ENCODE assay signal across 27 cellular contexts in the genomic region with DNA sequence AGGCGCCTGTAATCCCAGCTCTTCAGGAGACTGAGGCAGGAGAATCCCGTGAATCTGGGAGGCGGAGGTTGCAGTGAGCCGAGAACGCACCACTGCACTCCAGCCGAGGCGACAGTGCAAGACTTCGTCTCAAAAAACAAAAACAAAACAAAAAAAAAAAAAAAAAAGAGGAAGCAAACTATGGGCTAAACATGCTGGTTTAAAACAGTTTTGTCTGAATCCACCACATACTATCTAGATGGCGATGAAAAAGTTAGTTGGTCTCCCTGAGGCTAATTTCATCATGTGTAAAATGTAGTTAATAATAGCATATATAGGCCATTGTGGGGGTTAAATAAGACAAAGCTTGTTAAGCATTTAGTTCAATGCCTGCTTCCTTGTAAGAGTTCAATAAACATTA.
DNase-seq lines count a peak whose midpoint lies in the region; ATAC-seq, FAIRE-seq and TF ChIP-seq lines count a peak whose summit lies in the region.
"Had no signal": no experiment of that assay in that cellular context is flagged by ENCODE, and none has a peak within 500 bp of the region (broad histone marks: within the 10 kb centered on the region; RNA-seq: fewer than 3 reads in every experiment).

No MANE protein-coding gene starts in this region.

- no peak overlapping the region for H3K27ac Mint-ChIP-seq in stimulated activated memory B cell treated with anti-CD40 and anti-IgM and Interleukin-4, amounts not matched to agents 10 μg/mL and 1 μg/mL and 100 μg/mL, for 72 hours
- H3K27ac Mint-ChIP-seq: CD14-positive monocyte; CD8-positive, alpha-beta memory T cell had no signal

- H3K4me3 Mint-ChIP-seq in stimulated activated memory B cell treated with anti-CD40 and anti-IgM and Interleukin-4, amounts not matched to agents 10 μg/mL and 1 μg/mL and 100 μg/mL, for 72 hours: no peak overlapping the region
- H3K4me3 Mint-ChIP-seq: CD14-positive monocyte; CD8-positive, alpha-beta memory T cell had no signal

- no peaks in the 10 kb centered on the region for H3K36me3 Mint-ChIP-seq in stimulated activated memory B cell treated with anti-CD40 and anti-IgM and Interleukin-4, amounts not matched to agents 10 μg/mL and 1 μg/mL and 100 μg/mL, for 72 hours

- H3K4me3 ChIP-seq in GM06990 (replicated peaks; ENCODE audit: low read depth, low read length): no peak overlapping the region; the same call in 1 of the 2 replicates
- H3K4me3 ChIP-seq: MG63, SJCRH30 had no signal

- peaks cover 5% of the 10 kb centered on the region for H3K4me1 Mint-ChIP-seq in stimulated activated memory B cell treated with anti-CD40 and anti-IgM and Interleukin-4, amounts not matched to agents 10 μg/mL and 1 μg/mL and 100 μg/mL, for 72 hours
- H3K4me1 Mint-ChIP-seq: CD14-positive monocyte; CD8-positive, alpha-beta memory T cell had no signal

- no peaks in the 10 kb centered on the region for H3K36me3 ChIP-seq in GM06990 (ENCODE audit: control insufficient read depth, insufficient read depth, low read length)
- H3K36me3 ChIP-seq: BE2C, MG63, SJCRH30 had no signal

- TF ChIP-seq CTCF in GM06990 (IDR thresholded peaks at IDR 0.05; ENCODE audit: insufficient read depth, low read length, poor library complexity, severe bottlenecking): no peak

- DNase-seq in GM06990 (ENCODE audit: extremely low read depth, insufficient read length) (peak; percentile 6), OCI-M1 (lab: John Stamatoyannopoulos, UW) (peak; percentile 38), NCI-H524 (lab: John Stamatoyannopoulos, UW) (no peak)
- DNase-seq: 8988T; ACHN; BE2C; CD8-positive, alpha-beta memory T cell; DMS 273 treated with DMSO at 0.1 percent for 48 hours; DMS79; GF-D8; KBM-7; MG63; NCI-H1048; NCI-H1417; NCI-H1694; NCI-H2081; NCI-H2227 treated with DMSO at 0.1 percent for 48 hours; NCI-H69; PC-3; SJCRH30 had no signal

- no peaks in the 10 kb centered on the region for H3K9me3 Mint-ChIP-seq in stimulated activated memory B cell treated with anti-CD40 and anti-IgM and Interleukin-4, amounts not matched to agents 10 μg/mL and 1 μg/mL and 100 μg/mL, for 72 hours
- H3K9me3 Mint-ChIP-seq: CD14-positive monocyte; CD8-positive, alpha-beta memory T cell had no signal

- peak; percentile 39 for ATAC-seq in HG03175 (IDR thresholded peaks at IDR 0.05; ENCODE audit: unreplicated experiment)
- no peak for ATAC-seq in HG03045 (IDR thresholded peaks at IDR 0.05; ENCODE audit: unreplicated experiment)
- no peak for ATAC-seq in stimulated activated memory B cell treated with anti-CD40 and anti-IgM and Interleukin-4, amounts not matched to agents 10 μg/mL and 1 μg/mL and 100 μg/mL, for 72 hours
- ATAC-seq: PC-3, Right ventricle myocardium inferior, SK-N-SH treated with all-trans-retinoic acid at 6 μM for 48 hours had no signal

- H3K27me3 Mint-ChIP-seq in stimulated activated memory B cell treated with anti-CD40 and anti-IgM and Interleukin-4, amounts not matched to agents 10 μg/mL and 1 μg/mL and 100 μg/mL, for 72 hours: no peaks in the 10 kb centered on the region

- no peaks in the 10 kb centered on the region for H3K27me3 ChIP-seq in GM06990 (replicated peaks; ENCODE audit: control insufficient read depth, insufficient read depth, low read length)
- H3K27me3 ChIP-seq: BE2C, MG63, SJCRH30 had no signal

- peak; percentile 33 for FAIRE-seq in islet of Langerhans (lab: Jason Lieb, UNC)

Comparison
In these comparisons a context has a peak if more than half of its experiments do, and no peak if none do; other contexts are left out.
1. DNase-seq: peak in GM06990 (single experiment) and OCI-M1 (single experiment); none in NCI-H524 (0 of 2).